Comparison of ENCODE assay signal across 32 cellular contexts in genomic region chr11:44349328-44349727, GRCh38. TPM values are rescaled to one million over a fixed set of nuclear protein-coding genes. Genes with fewer than 3 reads are reported as not detected.
"Had no signal": no experiment of that assay in that cellular context is flagged by ENCODE, and none has a peak within 500 bp of the region (broad histone marks: within the 10 kb centered on the region; RNA-seq: fewer than 3 reads in every experiment).

No MANE protein-coding gene starts in this region.

- H3K4me1 Mint-ChIP-seq: endodermal cell had no signal

- H3K4me1 ChIP-seq: colonic mucosa, esophagus squamous epithelium, gastrocnemius medialis, heart right ventricle, left lung, lower lobe of right lung had no signal

- ATAC-seq: effector memory CD8-positive, alpha-beta T cell; esophagus mucosa; gastrocnemius medialis; heart right ventricle; left cardiac atrium; left lung; left ventricle myocardium superior; lower lobe of right lung; mucosa of descending colon had no signal

- H3K27me3 ChIP-seq: colonic mucosa had no signal

- FAIRE-seq: endometrium, islet of Langerhans, keratinocyte had no signal

- H3K27ac ChIP-seq: colonic mucosa, epithelial cell of prostate, esophagus squamous epithelium, gastrocnemius medialis, heart right ventricle, left lung, lower lobe of right lung had no signal

- H3K4me3 Mint-ChIP-seq: dendritic cell treated with granulocyte-macrophage colony-stimulating factor and Interleukin-4, amounts not matched to agents 40 ng/mL and 50 ng/mL, for 4 days; effector memory CD8-positive, alpha-beta T cell; endodermal cell had no signal

- H3K9me3 Mint-ChIP-seq: dendritic cell treated with granulocyte-macrophage colony-stimulating factor and Interleukin-4, amounts not matched to agents 40 ng/mL and 50 ng/mL, for 4 days; effector memory CD8-positive, alpha-beta T cell; endodermal cell had no signal

- H3K27ac Mint-ChIP-seq: dendritic cell treated with granulocyte-macrophage colony-stimulating factor and Interleukin-4, amounts not matched to agents 40 ng/mL and 50 ng/mL, for 4 days; effector memory CD8-positive, alpha-beta T cell; endodermal cell had no signal

- H3K4me3 ChIP-seq: colonic mucosa, esophagus squamous epithelium, gastrocnemius medialis, heart right ventricle, left lung, lower lobe of right lung, mucosa of descending colon had no signal

- DNase-seq: colonic mucosa; cortex of kidney; effector CD8-positive, alpha-beta T cell; effector memory CD8-positive, alpha-beta T cell; endodermal cell; erythroblast; esophagus squamous epithelium; foreskin fibroblast; gastrocnemius medialis; glutamatergic neuron; head of caudate nucleus; heart right ventricle; hippocampal formation; left cardiac atrium; left lung; left ventricle myocardium superior; lower lobe of right lung; mesendoderm; midbrain; mucosa of descending colon; naive B cell had no signal

- H3K9me3 ChIP-seq: colonic mucosa, esophagus squamous epithelium, gastrocnemius medialis, heart right ventricle, left lung, lower lobe of right lung, mucosa of descending colon had no signal

- H3K36me3 ChIP-seq: colonic mucosa, esophagus squamous epithelium, gastrocnemius medialis, heart right ventricle, left lung, lower lobe of right lung had no signal

RNA-seq across cellular contexts. Expression of gene ALX4, which starts 39.4 kb away (rescaled TPM):
- total RNA-seq: colonic mucosa, dermis microvascular lymphatic vessel endothelial cell, endodermal cell, esophagus mucosa, esophagus squamous epithelium, glomerular endothelial cell, kidney epithelial cell, left lung, lower lobe of right lung, lung microvascular endothelial cell, mucosa of descending colon, myocyte had no signal
- polyA plus RNA-seq: keratinocyte had no signal
